ENCODE assay signal across 1 cellular context in genomic region chr19:38375748-38376147, GRCh38.
TF ChIP-seq lines count a peak whose summit lies in the region.

No MANE protein-coding gene starts in this region.

TF ChIP-seq in endothelial cell of umbilical vein, 7 proteins besides CTCF, POLR2A, EP300 and RAD21:
- TF ChIP-seq MAX (IDR thresholded peaks at IDR 0.05; ENCODE audit: insufficient read depth, insufficient read length) (no peak), JUN (IDR thresholded peaks at IDR 0.05; ENCODE audit: borderline replicate concordance, insufficient read depth, insufficient read length, low read depth) (no peak), MYC (IDR thresholded peaks at IDR 0.05; ENCODE audit: low read depth, low read length) (no peak), GATA2 (IDR thresholded peaks at IDR 0.05; ENCODE audit: insufficient read depth, insufficient read length, low read depth, low read length) (no peak), EZH2 (IDR thresholded peaks at IDR 0.05; ENCODE audit: borderline replicate concordance, low read depth, low read length, severe bottlenecking) (no peak), POLR2AphosphoS5 (IDR thresholded peaks at IDR 0.05; ENCODE audit: insufficient read depth, low read depth, low read length) (no peak), FOS (IDR thresholded peaks at IDR 0.05; ENCODE audit: borderline replicate concordance, insufficient read depth, low read length) (no peak)
